1 cellular context compared by ENCODE assay signal in the genomic region with DNA sequence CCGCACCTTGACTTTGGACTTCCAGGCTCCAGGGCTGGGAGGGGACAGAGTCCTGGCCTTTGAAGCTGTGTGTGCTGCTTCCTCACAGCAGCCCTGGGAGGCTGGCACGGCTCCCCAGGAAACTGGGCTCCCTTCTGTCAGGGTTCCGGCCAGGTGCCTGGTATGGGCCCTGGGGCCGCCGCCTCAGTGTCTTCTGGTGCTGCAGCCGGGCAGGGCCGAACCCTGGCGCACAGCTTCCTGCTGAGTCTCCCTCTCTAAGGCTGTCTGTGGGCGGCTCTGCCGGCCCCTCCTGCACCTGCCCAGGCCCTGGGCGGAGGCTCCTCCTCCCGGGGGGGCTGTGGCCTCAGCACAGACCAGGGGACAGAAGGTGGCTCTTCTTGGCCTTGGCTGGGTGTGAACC.
TF ChIP-seq lines count a peak whose summit lies in the region.

No MANE protein-coding gene starts in this region.

TF ChIP-seq in GM23338, 12 proteins besides CTCF, POLR2A, EP300 and RAD21 (continued from another document):
- TF ChIP-seq, protein P1, sequence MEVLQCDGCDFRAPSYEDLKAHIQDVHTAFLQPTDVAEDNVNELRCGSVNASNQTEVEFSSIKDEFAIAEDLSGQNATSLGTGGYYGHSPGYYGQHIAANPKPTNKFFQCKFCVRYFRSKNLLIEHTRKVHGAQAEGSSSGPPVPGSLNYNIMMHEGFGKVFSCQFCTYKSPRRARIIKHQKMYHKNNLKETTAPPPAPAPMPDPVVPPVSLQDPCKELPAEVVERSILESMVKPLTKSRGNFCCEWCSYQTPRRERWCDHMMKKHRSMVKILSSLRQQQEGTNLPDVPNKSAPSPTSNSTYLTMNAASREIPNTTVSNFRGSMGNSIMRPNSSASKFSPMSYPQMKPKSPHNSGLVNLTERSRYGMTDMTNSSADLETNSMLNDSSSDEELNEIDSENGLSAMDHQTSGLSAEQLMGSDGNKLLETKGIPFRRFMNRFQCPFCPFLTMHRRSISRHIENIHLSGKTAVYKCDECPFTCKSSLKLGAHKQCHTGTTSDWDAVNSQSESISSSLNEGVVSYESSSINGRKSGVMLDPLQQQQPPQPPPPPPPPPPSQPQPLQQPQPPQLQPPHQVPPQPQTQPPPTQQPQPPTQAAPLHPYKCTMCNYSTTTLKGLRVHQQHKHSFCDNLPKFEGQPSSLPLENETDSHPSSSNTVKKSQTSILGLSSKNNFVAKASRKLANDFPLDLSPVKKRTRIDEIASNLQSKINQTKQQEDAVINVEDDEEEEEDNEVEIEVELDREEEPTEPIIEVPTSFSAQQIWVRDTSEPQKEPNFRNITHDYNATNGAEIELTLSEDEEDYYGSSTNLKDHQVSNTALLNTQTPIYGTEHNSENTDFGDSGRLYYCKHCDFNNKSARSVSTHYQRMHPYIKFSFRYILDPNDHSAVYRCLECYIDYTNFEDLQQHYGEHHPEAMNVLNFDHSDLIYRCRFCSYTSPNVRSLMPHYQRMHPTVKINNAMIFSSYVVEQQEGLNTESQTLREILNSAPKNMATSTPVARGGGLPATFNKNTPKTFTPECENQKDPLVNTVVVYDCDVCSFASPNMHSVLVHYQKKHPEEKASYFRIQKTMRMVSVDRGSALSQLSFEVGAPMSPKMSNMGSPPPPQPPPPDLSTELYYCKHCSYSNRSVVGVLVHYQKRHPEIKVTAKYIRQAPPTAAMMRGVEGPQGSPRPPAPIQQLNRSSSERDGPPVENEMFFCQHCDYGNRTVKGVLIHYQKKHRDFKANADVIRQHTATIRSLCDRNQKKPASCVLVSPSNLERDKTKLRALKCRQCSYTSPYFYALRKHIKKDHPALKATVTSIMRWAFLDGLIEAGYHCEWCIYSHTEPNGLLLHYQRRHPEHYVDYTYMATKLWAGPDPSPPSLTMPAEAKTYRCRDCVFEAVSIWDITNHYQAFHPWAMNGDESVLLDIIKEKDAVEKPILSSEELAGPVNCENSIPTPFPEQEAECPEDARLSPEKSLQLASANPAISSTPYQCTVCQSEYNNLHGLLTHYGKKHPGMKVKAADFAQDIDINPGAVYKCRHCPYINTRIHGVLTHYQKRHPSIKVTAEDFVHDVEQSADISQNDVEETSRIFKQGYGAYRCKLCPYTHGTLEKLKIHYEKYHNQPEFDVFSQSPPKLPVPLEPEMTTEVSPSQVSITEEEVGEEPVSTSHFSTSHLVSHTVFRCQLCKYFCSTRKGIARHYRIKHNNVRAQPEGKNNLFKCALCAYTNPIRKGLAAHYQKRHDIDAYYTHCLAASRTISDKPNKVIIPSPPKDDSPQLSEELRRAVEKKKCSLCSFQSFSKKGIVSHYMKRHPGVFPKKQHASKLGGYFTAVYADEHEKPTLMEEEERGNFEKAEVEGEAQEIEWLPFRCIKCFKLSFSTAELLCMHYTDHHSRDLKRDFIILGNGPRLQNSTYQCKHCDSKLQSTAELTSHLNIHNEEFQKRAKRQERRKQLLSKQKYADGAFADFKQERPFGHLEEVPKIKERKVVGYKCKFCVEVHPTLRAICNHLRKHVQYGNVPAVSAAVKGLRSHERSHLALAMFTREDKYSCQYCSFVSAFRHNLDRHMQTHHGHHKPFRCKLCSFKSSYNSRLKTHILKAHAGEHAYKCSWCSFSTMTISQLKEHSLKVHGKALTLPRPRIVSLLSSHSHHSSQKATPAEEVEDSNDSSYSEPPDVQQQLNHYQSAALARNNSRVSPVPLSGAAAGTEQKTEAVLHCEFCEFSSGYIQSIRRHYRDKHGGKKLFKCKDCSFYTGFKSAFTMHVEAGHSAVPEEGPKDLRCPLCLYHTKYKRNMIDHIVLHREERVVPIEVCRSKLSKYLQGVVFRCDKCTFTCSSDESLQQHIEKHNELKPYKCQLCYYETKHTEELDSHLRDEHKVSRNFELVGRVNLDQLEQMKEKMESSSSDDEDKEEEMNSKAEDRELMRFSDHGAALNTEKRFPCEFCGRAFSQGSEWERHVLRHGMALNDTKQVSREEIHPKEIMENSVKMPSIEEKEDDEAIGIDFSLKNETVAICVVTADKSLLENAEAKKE (CRISPR knock-in tag; IDR thresholded peaks at IDR 0.05) = no peak
- TF ChIP-seq POLR2AphosphoS5 (IDR thresholded peaks at IDR 0.05; ENCODE audit: low read depth) (no peak), ZNF114 (CRISPR knock-in tag; IDR thresholded peaks at IDR 0.05) (no peak), EZH2 (IDR thresholded peaks at IDR 0.05; ENCODE audit: low read depth, unreplicated experiment) (no peak), STAT1 (IDR thresholded peaks at IDR 0.05; ENCODE audit: unreplicated experiment) (no peak), EZH2phosphoT487 (IDR thresholded peaks at IDR 0.05; ENCODE audit: unreplicated experiment) (no peak), CREB1 (CRISPR knock-in tag; IDR thresholded peaks at IDR 0.05; ENCODE audit: low read depth) (no peak)
- TF ChIP-seq, protein P2, sequence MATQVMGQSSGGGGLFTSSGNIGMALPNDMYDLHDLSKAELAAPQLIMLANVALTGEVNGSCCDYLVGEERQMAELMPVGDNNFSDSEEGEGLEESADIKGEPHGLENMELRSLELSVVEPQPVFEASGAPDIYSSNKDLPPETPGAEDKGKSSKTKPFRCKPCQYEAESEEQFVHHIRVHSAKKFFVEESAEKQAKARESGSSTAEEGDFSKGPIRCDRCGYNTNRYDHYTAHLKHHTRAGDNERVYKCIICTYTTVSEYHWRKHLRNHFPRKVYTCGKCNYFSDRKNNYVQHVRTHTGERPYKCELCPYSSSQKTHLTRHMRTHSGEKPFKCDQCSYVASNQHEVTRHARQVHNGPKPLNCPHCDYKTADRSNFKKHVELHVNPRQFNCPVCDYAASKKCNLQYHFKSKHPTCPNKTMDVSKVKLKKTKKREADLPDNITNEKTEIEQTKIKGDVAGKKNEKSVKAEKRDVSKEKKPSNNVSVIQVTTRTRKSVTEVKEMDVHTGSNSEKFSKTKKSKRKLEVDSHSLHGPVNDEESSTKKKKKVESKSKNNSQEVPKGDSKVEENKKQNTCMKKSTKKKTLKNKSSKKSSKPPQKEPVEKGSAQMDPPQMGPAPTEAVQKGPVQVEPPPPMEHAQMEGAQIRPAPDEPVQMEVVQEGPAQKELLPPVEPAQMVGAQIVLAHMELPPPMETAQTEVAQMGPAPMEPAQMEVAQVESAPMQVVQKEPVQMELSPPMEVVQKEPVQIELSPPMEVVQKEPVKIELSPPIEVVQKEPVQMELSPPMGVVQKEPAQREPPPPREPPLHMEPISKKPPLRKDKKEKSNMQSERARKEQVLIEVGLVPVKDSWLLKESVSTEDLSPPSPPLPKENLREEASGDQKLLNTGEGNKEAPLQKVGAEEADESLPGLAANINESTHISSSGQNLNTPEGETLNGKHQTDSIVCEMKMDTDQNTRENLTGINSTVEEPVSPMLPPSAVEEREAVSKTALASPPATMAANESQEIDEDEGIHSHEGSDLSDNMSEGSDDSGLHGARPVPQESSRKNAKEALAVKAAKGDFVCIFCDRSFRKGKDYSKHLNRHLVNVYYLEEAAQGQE (IDR thresholded peaks at IDR 0.05; ENCODE audit: unreplicated experiment) = no peak
- TF ChIP-seq, protein P3, sequence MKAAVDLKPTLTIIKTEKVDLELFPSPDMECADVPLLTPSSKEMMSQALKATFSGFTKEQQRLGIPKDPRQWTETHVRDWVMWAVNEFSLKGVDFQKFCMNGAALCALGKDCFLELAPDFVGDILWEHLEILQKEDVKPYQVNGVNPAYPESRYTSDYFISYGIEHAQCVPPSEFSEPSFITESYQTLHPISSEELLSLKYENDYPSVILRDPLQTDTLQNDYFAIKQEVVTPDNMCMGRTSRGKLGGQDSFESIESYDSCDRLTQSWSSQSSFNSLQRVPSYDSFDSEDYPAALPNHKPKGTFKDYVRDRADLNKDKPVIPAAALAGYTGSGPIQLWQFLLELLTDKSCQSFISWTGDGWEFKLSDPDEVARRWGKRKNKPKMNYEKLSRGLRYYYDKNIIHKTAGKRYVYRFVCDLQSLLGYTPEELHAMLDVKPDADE (IDR thresholded peaks at IDR 0.05) = no peak
